Comparison of ENCODE assay signal across 25 cellular contexts in genomic region chr5:30387974-30388632, GRCh38.
"Had no signal": no experiment of that assay in that cellular context is flagged by ENCODE, and none has a peak within 500 bp of the region (broad histone marks: within the 10 kb centered on the region; RNA-seq: fewer than 3 reads in every experiment).

No MANE protein-coding gene starts in this region.

- ATAC-seq: activated CD4-positive, alpha-beta T cell treated with anti-CD3 and anti-CD28 coated beads for 36 hours; activated CD4-positive, CD25-positive, alpha-beta regulatory T cell treated with anti-CD3 and anti-CD28 coated beads, Interleukin-2, amount 50 U/mL, for 24 hours; activated CD8-positive, alpha-beta T cell treated with anti-CD3 and anti-CD28 coated beads, Interleukin-2, amount 10 ng/mL, durations not matched to agents 7 days and 5 days; activated naive CD4-positive, alpha-beta T cell treated with anti-CD3 and anti-CD28 coated beads, Interleukin-2, amount 50 U/mL, for 72 hours; body of pancreas; Panc1 had no signal

- H3K27ac Mint-ChIP-seq: activated CD4-positive, alpha-beta T cell treated with anti-CD3 and anti-CD28 coated beads for 36 hours; activated CD4-positive, alpha-beta T cell treated with anti-CD3 and anti-CD28 coated beads, Interleukin-2, amount 10 ng/mL, durations not matched to agents 7 days and 5 days; activated CD8-positive, alpha-beta T cell treated with anti-CD3 and anti-CD28 coated beads, Interleukin-2, amount 10 ng/mL, durations not matched to agents 7 days and 5 days; activated naive CD4-positive, alpha-beta T cell treated with anti-CD3 and anti-CD28 coated beads for 36 hours; activated naive CD4-positive, alpha-beta T cell treated with anti-CD3 and anti-CD28 coated beads, Interleukin-2, amount 50 U/mL, for 72 hours; activated T-cell treated with anti-CD3 and anti-CD28 coated beads, Interleukin-2, amount 50 U/mL, for 24 hours; activated T-helper 1 cell treated with anti-CD3 and anti-CD28 coated beads, Interleukin-12 subunit alpha, Interleukin-12 subunit beta, Interleukin-2, Interleukin-4 antibody, amounts not matched to agents 30 ng/mL and 10 ng/mL and 1 ng/mL, durations not matched to agents 14 hours and 24 hours and 36 hours; T-helper 1 cell treated with Interleukin-12 subunit alpha and Interleukin-12 subunit beta and Interleukin-4 antibody, amounts not matched to agents 30 μg/mL and 1 μg/mL, for 36 hours; T-helper 2 cell treated with Interferon-gamma antibody and Interleukin-4, amounts not matched to agents 5 μg/mL and 100 μg/mL, for 36 hours had no signal

- H3K27ac ChIP-seq: adrenal gland, body of pancreas, breast epithelium, SJCRH30, SK-N-MC had no signal

- H3K36me3 Mint-ChIP-seq: activated naive CD4-positive, alpha-beta T cell treated with anti-CD3 and anti-CD28 coated beads, Interleukin-2, amount 50 U/mL, for 72 hours had no signal

- H3K4me1 ChIP-seq: adrenal gland, body of pancreas, breast epithelium, SJCRH30 had no signal

- H3K27me3 Mint-ChIP-seq: activated CD4-positive, alpha-beta T cell treated with anti-CD3 and anti-CD28 coated beads for 36 hours; activated CD4-positive, alpha-beta T cell treated with anti-CD3 and anti-CD28 coated beads, Interleukin-2, amount 10 ng/mL, durations not matched to agents 7 days and 5 days; activated T-cell treated with anti-CD3 and anti-CD28 coated beads, Interleukin-2, amount 50 U/mL, for 24 hours had no signal

- H3K36me3 ChIP-seq: adrenal gland, breast epithelium, SJCRH30 had no signal

- H3K4me1 Mint-ChIP-seq: activated CD4-positive, alpha-beta T cell treated with anti-CD3 and anti-CD28 coated beads for 36 hours; activated CD4-positive, alpha-beta T cell treated with anti-CD3 and anti-CD28 coated beads, Interleukin-2, amount 10 ng/mL, durations not matched to agents 7 days and 5 days had no signal

- DNase-seq: activated CD4-positive, alpha-beta T cell treated with anti-CD3 and anti-CD28 coated beads for 36 hours; activated CD4-positive, alpha-beta T cell treated with anti-CD3 and anti-CD28 coated beads, Interleukin-2, amount 10 ng/mL, durations not matched to agents 7 days and 5 days; activated CD4-positive, alpha-beta T cell treated with anti-CD3 and anti-CD28 coated beads, Interleukin-2, amount 50 U/mL, for 48 hours; activated CD8-positive, alpha-beta T cell treated with anti-CD3 and anti-CD28 coated beads, Interleukin-2, amount 10 ng/mL, durations not matched to agents 7 days and 5 days; activated gamma-delta T cell treated with Interleukin-2 at 50 U/mL for 16 hours; activated naive CD4-positive, alpha-beta T cell treated with anti-CD3 and anti-CD28 coated beads for 36 hours; activated T-cell treated with anti-CD3 and anti-CD28 coated beads, Interleukin-2, amount 50 U/mL, for 24 hours; adrenal gland; body of pancreas; NCI-H1105; NCI-H1417 treated with DMSO at 0.1 percent for 48 hours; NCI-H187 treated with DMSO at 0.1 percent for 48 hours; NCI-H2081; NCI-H345; NCI-H524 treated with DMSO at 0.1 percent for 48 hours; SHP77; SJCRH30 had no signal

- H3K27me3 ChIP-seq: adrenal gland, body of pancreas, breast epithelium, SJCRH30 had no signal

- H3K4me3 ChIP-seq: adrenal gland, body of pancreas, breast epithelium, SJCRH30, SK-N-MC had no signal

- H3K4me3 Mint-ChIP-seq: activated CD4-positive, alpha-beta T cell treated with anti-CD3 and anti-CD28 coated beads for 36 hours; activated CD4-positive, alpha-beta T cell treated with anti-CD3 and anti-CD28 coated beads, Interleukin-2, amount 10 ng/mL, durations not matched to agents 7 days and 5 days; activated CD8-positive, alpha-beta T cell treated with anti-CD3 and anti-CD28 coated beads, Interleukin-2, amount 10 ng/mL, durations not matched to agents 7 days and 5 days; activated naive CD4-positive, alpha-beta T cell treated with anti-CD3 and anti-CD28 coated beads for 36 hours; activated T-cell treated with anti-CD3 and anti-CD28 coated beads, Interleukin-2, amount 50 U/mL, for 24 hours; activated T-helper 1 cell treated with anti-CD3 and anti-CD28 coated beads, Interleukin-12 subunit alpha, Interleukin-12 subunit beta, Interleukin-2, Interleukin-4 antibody, amounts not matched to agents 30 ng/mL and 10 ng/mL and 1 ng/mL, durations not matched to agents 14 hours and 24 hours and 36 hours; T-helper 1 cell treated with Interleukin-12 subunit alpha and Interleukin-12 subunit beta and Interleukin-4 antibody, amounts not matched to agents 30 μg/mL and 1 μg/mL, for 36 hours; T-helper 2 cell treated with Interferon-gamma antibody and Interleukin-4, amounts not matched to agents 5 μg/mL and 100 μg/mL, for 36 hours had no signal

- H3K9me3 ChIP-seq: adrenal gland, body of pancreas, breast epithelium, SJCRH30 had no signal
